ENCODE assay signal across 8 cellular contexts in the genomic region with DNA sequence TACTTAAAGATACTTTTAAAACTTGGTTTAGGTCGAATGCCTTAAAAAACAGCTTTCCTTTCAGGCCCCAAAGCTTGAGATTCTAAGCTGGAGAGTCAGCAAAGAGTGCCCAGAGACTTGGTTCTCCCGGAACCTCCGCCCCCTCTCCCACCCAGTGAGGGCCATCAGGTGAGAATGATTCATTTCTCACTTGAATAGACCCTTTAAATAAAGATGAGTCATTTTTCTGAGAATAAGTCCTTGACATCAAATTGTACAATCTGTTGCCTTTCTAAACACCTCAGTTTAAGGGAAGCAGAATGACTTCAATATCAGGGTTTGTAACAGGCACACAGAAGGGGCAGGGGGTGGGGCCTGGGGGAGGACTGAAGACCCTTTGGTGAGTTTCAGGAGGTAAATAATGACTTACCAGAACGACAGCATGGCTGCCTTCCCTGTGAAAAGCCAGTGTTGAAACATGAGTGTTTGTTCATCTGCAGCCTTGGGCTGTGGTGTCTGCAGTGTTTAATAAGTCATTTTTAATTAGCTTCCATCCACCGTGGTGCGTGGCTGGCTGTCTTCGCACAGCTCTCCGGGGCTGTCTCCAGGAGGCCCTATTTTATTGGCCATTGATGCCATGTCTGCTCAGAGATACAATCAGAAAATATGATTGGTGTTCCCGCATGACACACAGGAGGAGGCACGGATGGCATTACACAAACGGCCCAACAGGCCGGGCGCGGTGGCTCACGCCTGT.
DNase-seq lines count a peak whose midpoint lies in the region; ATAC-seq and TF ChIP-seq lines count a peak whose summit lies in the region.

No MANE protein-coding gene starts in this region.

- H3K27me3 Mint-ChIP-seq in T-helper 2 cell treated with Interferon-gamma antibody and Interleukin-4, amounts not matched to agents 5 μg/mL and 100 μg/mL, for 36 hours (ENCODE audit: low read depth), result peaks cover 26% of the 10 kb centered on the region

- H3K4me1 Mint-ChIP-seq in T-helper 2 cell treated with Interferon-gamma antibody and Interleukin-4, amounts not matched to agents 5 μg/mL and 100 μg/mL, for 36 hours (ENCODE audit: low read depth), result peaks cover 12% of the 10 kb centered on the region

- TF ChIP-seq CTCF in left lung (IDR thresholded peaks at IDR 0.05), result no peak
- no peak for TF ChIP-seq CTCF in GM10266 (IDR thresholded peaks at IDR 0.05; ENCODE audit: control insufficient read depth, insufficient read depth, low read depth, missing control alignments)

- H3K36me3 ChIP-seq in left lung, result no peaks in the 10 kb centered on the region

- peak; percentile 45 for ATAC-seq in GM18858 (IDR thresholded peaks at IDR 0.05; ENCODE audit: unreplicated experiment)
- ATAC-seq in HG02885 (IDR thresholded peaks at IDR 0.05; ENCODE audit: poor library complexity, unreplicated experiment), result peak; percentile 37
- ATAC-seq in left lung, result peak; percentile 73
- no peak for ATAC-seq in GM19467 (IDR thresholded peaks at IDR 0.05; ENCODE audit: unreplicated experiment)

- H3K27me3 ChIP-seq in left lung, result peaks cover 0 to 36% of the 10 kb centered on the region in 2 donors

- H3K4me1 ChIP-seq in left lung, result peaks cover 0 to 9% of the 10 kb centered on the region in 2 donors

- peak overlapping the region; percentile 39 for H3K4me3 Mint-ChIP-seq in T-helper 2 cell treated with Interferon-gamma antibody and Interleukin-4, amounts not matched to agents 5 μg/mL and 100 μg/mL, for 36 hours

- H3K27ac ChIP-seq in left lung, result peak overlapping the region in 1 of 2 donors; percentile 53

- H3K4me3 ChIP-seq in left lung, result no peak overlapping the region

- H3K36me3 Mint-ChIP-seq in T-helper 2 cell treated with Interferon-gamma antibody and Interleukin-4, amounts not matched to agents 5 μg/mL and 100 μg/mL, for 36 hours (ENCODE audit: low read depth), result no peaks in the 10 kb centered on the region

- H3K9me3 Mint-ChIP-seq in T-helper 2 cell treated with Interferon-gamma antibody and Interleukin-4, amounts not matched to agents 5 μg/mL and 100 μg/mL, for 36 hours, result no peaks in the 10 kb centered on the region

- intact Hi-C loops in left lung (cut with DNase I) (loop anchor here in 1 of 2 donors (10.0 kb wide), 1 partner anchor 293 kb away; no protein-coding TSS in a partner anchor), posterior vena cava (cut with DNase I) (loop anchor here (5.0 to 10.0 kb wide), 2 partner anchors 73 to 290 kb away; no protein-coding TSS in a partner anchor)

- H3K9me3 ChIP-seq in left lung, result no peaks in the 10 kb centered on the region

- peak; percentile 32 for DNase-seq in T-helper 2 cell treated with Interferon-gamma antibody and Interleukin-4, amounts not matched to agents 5 μg/mL and 100 μg/mL, for 36 hours (ENCODE audit: low spot score)
- no peak for DNase-seq in left lung
- no peak for DNase-seq in posterior vena cava (ENCODE audit: low spot score)
- no peak for DNase-seq in GM10266 (ENCODE audit: extremely low spot score)
- DNase-seq in NCI-H446 (lab: John Stamatoyannopoulos, UW), result no peak

- H3K27ac Mint-ChIP-seq in T-helper 2 cell treated with Interferon-gamma antibody and Interleukin-4, amounts not matched to agents 5 μg/mL and 100 μg/mL, for 36 hours, result peak overlapping the region; percentile 55
